In genomic region chr6:154345811-154346210, GRCh38 we compare ENCODE assay signal across 30 cellular contexts.
"Had no signal": no experiment of that assay in that cellular context is flagged by ENCODE, and none has a peak within 500 bp of the region (broad histone marks: within the 10 kb centered on the region; RNA-seq: fewer than 3 reads in every experiment).

No MANE protein-coding gene starts in this region.

- H3K4me3 ChIP-seq: adrenal gland, breast epithelium, cardiac muscle cell, colonic mucosa, heart left ventricle had no signal

- H3K9me3 ChIP-seq: adrenal gland, breast epithelium, colonic mucosa had no signal

- DNase-seq: activated B cell treated with CpG ODN at 0.5 μM for 24 hours; activated CD4-positive, alpha-beta T cell treated with anti-CD3 and anti-CD28 coated beads for 48 hours; activated CD4-positive, alpha-beta T cell treated with anti-CD3 and anti-CD28 coated beads, Interleukin-2, amount 50 U/mL, for 1 hour; activated CD4-positive, alpha-beta T cell treated with anti-CD3 and anti-CD28 coated beads, Interleukin-2, amount 50 U/mL, for 48 hours; activated CD8-positive, alpha-beta memory T cell treated with anti-CD3 and anti-CD28 coated beads for 24 hours; activated CD8-positive, alpha-beta T cell treated with anti-CD3 and anti-CD28 coated beads for 36 hours; activated effector memory CD4-positive, alpha-beta T cell treated with Interleukin-2 at 50 U/mL for 16 hours; activated gamma-delta T cell treated with Interleukin-2 at 50 U/mL for 16 hours; activated naive CD4-positive, alpha-beta T cell treated with anti-CD3 and anti-CD28 coated beads for 36 hours; activated naive CD8-positive, alpha-beta T cell treated with anti-CD3 and anti-CD28 coated beads for 36 hours; activated naive CD8-positive, alpha-beta T cell treated with anti-CD3 and anti-CD28 coated beads, Interleukin-2, amount 50 U/mL, for 24 hours; activated T-cell treated with anti-CD3 and anti-CD28 coated beads, Interleukin-2, amount 50 U/mL, for 4 hours; adrenal gland; amygdala; aorta; central memory CD4-positive, alpha-beta T cell; cerebellar nuclear complex; colonic mucosa; effector CD8-positive, alpha-beta T cell; foreskin fibroblast; glutamatergic neuron; heart left ventricle; T-helper 17 cell; T1000; WERI-Rb-1 had no signal

- H3K36me3 ChIP-seq: adrenal gland, breast epithelium, cardiac muscle cell, colonic mucosa, heart left ventricle, WERI-Rb-1 had no signal

- H3K27me3 ChIP-seq: adrenal gland, breast epithelium, cardiac muscle cell, colonic mucosa, heart left ventricle had no signal

- ATAC-seq: activated CD4-positive, CD25-positive, alpha-beta regulatory T cell treated with anti-CD3 and anti-CD28 coated beads, Interleukin-2, amount 50 U/mL, for 24 hours; activated CD8-positive, alpha-beta T cell treated with anti-CD3 and anti-CD28 coated beads for 36 hours; activated naive CD8-positive, alpha-beta T cell treated with anti-CD3 and anti-CD28 coated beads, Interleukin-2, amount 50 U/mL, for 24 hours; activated T-cell treated with anti-CD3 and anti-CD28 coated beads, Interleukin-2, amount 50 U/mL, for 4 hours; activated T-helper 17 cell treated with anti-CD3 and anti-CD28 coated beads, Interleukin-2, amount 50 U/mL, for 72 hours; heart left ventricle; T-helper 17 cell had no signal

- H3K27ac ChIP-seq: adrenal gland, breast epithelium, cardiac muscle cell, colonic mucosa, epithelial cell of prostate, heart left ventricle, WERI-Rb-1 had no signal

- H3K4me1 ChIP-seq: adrenal gland, breast epithelium, colonic mucosa had no signal
